Comparison of ENCODE assay signal across 10 cellular contexts in genomic region chr3:13549513-13550256, GRCh38. TPM values are rescaled to one million over a fixed set of nuclear protein-coding genes. Genes with fewer than 3 reads are reported as not detected.
DNase-seq lines count a peak whose midpoint lies in the region; ATAC-seq, FAIRE-seq and TF ChIP-seq lines count a peak whose summit lies in the region.
"Had no signal": no experiment of that assay in that cellular context is flagged by ENCODE, and none has a peak within 500 bp of the region (broad histone marks: within the 10 kb centered on the region; RNA-seq: fewer than 3 reads in every experiment).

No MANE protein-coding gene starts in this region.

- H3K36me3 ChIP-seq in astrocyte (ENCODE audit: insufficient read depth, low read length), result no peaks in the 10 kb centered on the region
- no peaks in the 10 kb centered on the region for H3K36me3 ChIP-seq in tibial artery
- no peaks in the 10 kb centered on the region for H3K36me3 ChIP-seq in SJCRH30
- H3K36me3 ChIP-seq: BE2C had no signal

- POLR2A ChIA-PET in activated CD4-positive, alpha-beta memory T cell treated with anti-CD3 and anti-CD28 coated beads for 36 hours (lab: Charles Lee), result no interaction called here
- POLR2A ChIA-PET in activated CD4-positive, alpha-beta memory T cell treated with anti-CD3 and anti-CD28 coated beads, Interleukin-2, amount 10 ng/mL, durations not matched to agents 7 days and 5 days (lab: Charles Lee), result no interaction called here
- POLR2A ChIA-PET in HEK293T (lab: Yijun Ruan, JAX), result no interaction called here

- CTCF ChIA-PET in activated CD4-positive, alpha-beta memory T cell treated with anti-CD3 and anti-CD28 coated beads for 36 hours (lab: Charles Lee), result no interaction called here
- CTCF ChIA-PET in activated CD4-positive, alpha-beta memory T cell treated with anti-CD3 and anti-CD28 coated beads, Interleukin-2, amount 10 ng/mL, durations not matched to agents 7 days and 5 days (lab: Charles Lee), result no interaction called here
- CTCF ChIA-PET in HEK293T (lab: Yijun Ruan, JAX), result no interaction called here

- H3K4me1 Mint-ChIP-seq in activated CD4-positive, alpha-beta memory T cell treated with anti-CD3 and anti-CD28 coated beads for 36 hours (ENCODE audit: low read depth), result peaks cover 13% of the 10 kb centered on the region
- H3K4me1 Mint-ChIP-seq in activated CD4-positive, alpha-beta memory T cell treated with anti-CD3 and anti-CD28 coated beads, Interleukin-2, amount 10 ng/mL, durations not matched to agents 7 days and 5 days, result peaks cover 17% of the 10 kb centered on the region
- H3K4me1 Mint-ChIP-seq in astrocyte (ENCODE audit: low read depth, unreplicated experiment) (peaks cover 35% of the 10 kb centered on the region), memory B cell (peaks cover 28% of the 10 kb centered on the region)

- H3K36me3 Mint-ChIP-seq in activated CD4-positive, alpha-beta memory T cell treated with anti-CD3 and anti-CD28 coated beads for 36 hours, result no peaks in the 10 kb centered on the region
- H3K36me3 Mint-ChIP-seq in activated CD4-positive, alpha-beta memory T cell treated with anti-CD3 and anti-CD28 coated beads, Interleukin-2, amount 10 ng/mL, durations not matched to agents 7 days and 5 days (ENCODE audit: low read depth), result peaks cover 3% of the 10 kb centered on the region
- H3K36me3 Mint-ChIP-seq in astrocyte (ENCODE audit: low read depth, unreplicated experiment) (no peaks in the 10 kb centered on the region), memory B cell (no peaks in the 10 kb centered on the region)

- peak; percentile 56 for ATAC-seq in memory B cell (ENCODE audit: low read depth)

- peak overlapping the region; percentile 1 for H3K4me3 Mint-ChIP-seq in activated CD4-positive, alpha-beta memory T cell treated with anti-CD3 and anti-CD28 coated beads for 36 hours
- no peak overlapping the region for H3K4me3 Mint-ChIP-seq in activated CD4-positive, alpha-beta memory T cell treated with anti-CD3 and anti-CD28 coated beads, Interleukin-2, amount 10 ng/mL, durations not matched to agents 7 days and 5 days
- H3K4me3 Mint-ChIP-seq in astrocyte (ENCODE audit: unreplicated experiment) (peak overlapping the region; percentile 73), memory B cell (peak overlapping the region; percentile 83)

- H2AFZ ChIP-seq in astrocyte (ENCODE audit: low read depth, low read length), result no peak overlapping the region

- H3K79me2 ChIP-seq in astrocyte (ENCODE audit: insufficient read depth, low read length), result no peaks in the 10 kb centered on the region

- no peaks in the 10 kb centered on the region for H4K20me1 ChIP-seq in astrocyte (ENCODE audit: insufficient read depth, low read length)

- peaks cover 62% of the 10 kb centered on the region for H3K27me3 Mint-ChIP-seq in activated CD4-positive, alpha-beta memory T cell treated with anti-CD3 and anti-CD28 coated beads for 36 hours
- H3K27me3 Mint-ChIP-seq in activated CD4-positive, alpha-beta memory T cell treated with anti-CD3 and anti-CD28 coated beads, Interleukin-2, amount 10 ng/mL, durations not matched to agents 7 days and 5 days, result peaks cover 50% of the 10 kb centered on the region
- H3K27me3 Mint-ChIP-seq in astrocyte (ENCODE audit: low read depth, unreplicated experiment) (peaks cover 22% of the 10 kb centered on the region), memory B cell (peaks cover 21% of the 10 kb centered on the region)

- TF ChIP-seq CTCF in astrocyte (IDR thresholded peaks at IDR 0.05; ENCODE audit: insufficient read depth, low read depth, low read length) (no peak), tibial artery (IDR thresholded peaks at IDR 0.05) (no peak)

- H3K27ac Mint-ChIP-seq in activated CD4-positive, alpha-beta memory T cell treated with anti-CD3 and anti-CD28 coated beads for 36 hours, result no peak overlapping the region
- H3K27ac Mint-ChIP-seq in activated CD4-positive, alpha-beta memory T cell treated with anti-CD3 and anti-CD28 coated beads, Interleukin-2, amount 10 ng/mL, durations not matched to agents 7 days and 5 days, result no peak overlapping the region
- no peak overlapping the region for H3K27ac Mint-ChIP-seq in astrocyte (ENCODE audit: unreplicated experiment)
- H3K27ac Mint-ChIP-seq in memory B cell, result peak overlapping the region; percentile 53

- H3K9me3 ChIP-seq in astrocyte (ENCODE audit: insufficient read depth, low read depth, low read length), result no peaks in the 10 kb centered on the region
- H3K9me3 ChIP-seq in tibial artery, result no peaks in the 10 kb centered on the region
- no peaks in the 10 kb centered on the region for H3K9me3 ChIP-seq in SJCRH30 (replicated peaks)
- H3K9me3 ChIP-seq: BE2C had no signal

- no peak overlapping the region for H3K9ac ChIP-seq in astrocyte (ENCODE audit: low read length)

- H3K27ac ChIP-seq in astrocyte (ENCODE audit: low read depth, low read length) (no peak overlapping the region), tibial artery (peak overlapping the region; percentile 59 to 66), SJCRH30 (no peak overlapping the region)

- H3K27me3 ChIP-seq in astrocyte (ENCODE audit: insufficient read depth, low read length) (peaks cover 2% of the 10 kb centered on the region), tibial artery (peaks cover 0 to 32% of the 10 kb centered on the region in 2 donors), SJCRH30 (peaks cover 19% of the 10 kb centered on the region)
- H3K27me3 ChIP-seq: BE2C had no signal

- no peak overlapping the region for H3K4me3 ChIP-seq in astrocyte (ENCODE audit: insufficient read depth, low read depth, low read length)
- peak overlapping the region; percentile 46 to 56 for H3K4me3 ChIP-seq in tibial artery
- no peak overlapping the region for H3K4me3 ChIP-seq in SJCRH30

- intact Hi-C loops in activated CD4-positive, alpha-beta memory T cell treated with anti-CD3 and anti-CD28 coated beads for 36 hours (cut with micrococcal nuclease), result no loop called here
- intact Hi-C loops in tibial artery (cut with DNase I; ENCODE audit: low total_unique reads), result no loop called here

- H3K4me1 ChIP-seq in astrocyte (ENCODE audit: insufficient read depth, low read length) (peaks cover 29% of the 10 kb centered on the region), tibial artery (peaks cover 0 to 42% (median 18%) of the 10 kb centered on the region in 4 donors), SJCRH30 (no peaks in the 10 kb centered on the region; the same call in 1 of the 2 replicates)

- FAIRE-seq in astrocyte (lab: Jason Lieb, UNC) (no peak), RCC 7860 (lab: Jason Lieb, UNC) (no peak)

- no peak for DNase-seq in activated CD4-positive, alpha-beta memory T cell treated with anti-CD3 and anti-CD28 coated beads for 36 hours
- DNase-seq in activated CD4-positive, alpha-beta memory T cell treated with anti-CD3 and anti-CD28 coated beads, Interleukin-2, amount 10 ng/mL, durations not matched to agents 7 days and 5 days, result no peak
- DNase-seq in astrocyte (ENCODE audit: low read depth) (no peak), memory B cell (ENCODE audit: low spot score in 2 of 2) (peak; percentile 17 to 27), tibial artery (peak in 1 of 2 donors; percentile 52), RCC 7860 (ENCODE audit: low spot score) (no peak), SJCRH30 (no peak), HEK293T (ENCODE audit: extremely low spot score) (no peak)

- no peaks in the 10 kb centered on the region for H3K9me3 Mint-ChIP-seq in activated CD4-positive, alpha-beta memory T cell treated with anti-CD3 and anti-CD28 coated beads for 36 hours
- H3K9me3 Mint-ChIP-seq in activated CD4-positive, alpha-beta memory T cell treated with anti-CD3 and anti-CD28 coated beads, Interleukin-2, amount 10 ng/mL, durations not matched to agents 7 days and 5 days, result no peaks in the 10 kb centered on the region
- H3K9me3 Mint-ChIP-seq in astrocyte (ENCODE audit: unreplicated experiment), result no peaks in the 10 kb centered on the region
- H3K9me3 Mint-ChIP-seq in memory B cell, result no peaks in the 10 kb centered on the region

- peak overlapping the region; percentile 74 for H3K4me2 ChIP-seq in astrocyte (ENCODE audit: low read length)

TF ChIP-seq in HEK293T, 16 proteins besides CTCF, POLR2A, EP300 and RAD21:
- TF ChIP-seq FOXA1 (IDR thresholded peaks at IDR 0.05), result no peak
- TF ChIP-seq SUZ12 (IDR thresholded peaks at IDR 0.05), result no peak
- no peak for TF ChIP-seq LEF1 (IDR thresholded peaks at IDR 0.05; ENCODE audit: borderline replicate concordance)
- TF ChIP-seq BHLHE40 (IDR thresholded peaks at IDR 0.05; ENCODE audit: borderline replicate concordance), result no peak
- TF ChIP-seq TARDBP (IDR thresholded peaks at IDR 0.05), result no peak
- TF ChIP-seq ELF4 (IDR thresholded peaks at IDR 0.05), result no peak
- no peak for TF ChIP-seq PKNOX1 (IDR thresholded peaks at IDR 0.05)

RNA-seq across cellular contexts. Expression of gene FBLN2, which starts 0.8 kb away (rescaled TPM):
- not detected for total RNA-seq in activated CD4-positive, alpha-beta memory T cell treated with anti-CD3 and anti-CD28 coated beads for 36 hours
- not detected for total RNA-seq in activated CD4-positive, alpha-beta memory T cell treated with anti-CD3 and anti-CD28 coated beads, Interleukin-2, amount 10 ng/mL, durations not matched to agents 7 days and 5 days
- 36.6 and 57.3 TPM in 2 replicates for total RNA-seq in astrocyte
- total RNA-seq in SJCRH30 (2014; rRNA removed; shearing (Covaris generic)), result not detected in 2 replicates
- total RNA-seq: NCI-H460 had no signal

Comparison
In these comparisons a context has a peak if more than half of its experiments do, and no peak if none do; other contexts are left out.
1. DNase-seq: peak in memory B cell (2 of 2); none in activated CD4-positive, alpha-beta memory T cell treated with anti-CD3 and anti-CD28 coated beads for 36 hours (single experiment), activated CD4-positive, alpha-beta memory T cell treated with anti-CD3 and anti-CD28 coated beads, Interleukin-2, amount 10 ng/mL, durations not matched to agents 7 days and 5 days (single experiment), astrocyte (single experiment), RCC 7860 (single experiment), SJCRH30 (0 of 2) and HEK293T (single experiment).
2. H3K27ac ChIP-seq: peak in tibial artery (2 of 2); none in astrocyte (single experiment) and SJCRH30 (single experiment).
3. H3K4me3 ChIP-seq: peak in tibial artery (2 of 2); none in astrocyte (single experiment) and SJCRH30 (single experiment).
4. RNA of gene FBLN2, which starts 0.8 kb away (total RNA-seq): 36.6 to 57.3 TPM in astrocyte; not detected in activated CD4-positive, alpha-beta memory T cell treated with anti-CD3 and anti-CD28 coated beads for 36 hours, not detected in activated CD4-positive, alpha-beta memory T cell treated with anti-CD3 and anti-CD28 coated beads, Interleukin-2, amount 10 ng/mL, durations not matched to agents 7 days and 5 days and not detected in SJCRH30; every median in the first group is over 10 times any median in the second.